ENCODE assay signal across 9 cellular contexts in genomic region chr18:8948471-8949149, GRCh38.
DNase-seq lines count a peak whose midpoint lies in the region; ATAC-seq and TF ChIP-seq lines count a peak whose summit lies in the region.
"Had no signal": no experiment of that assay in that cellular context is flagged by ENCODE, and none has a peak within 500 bp of the region (broad histone marks: within the 10 kb centered on the region; RNA-seq: fewer than 3 reads in every experiment).

No MANE protein-coding gene starts in this region.

- H2AFZ ChIP-seq in OCI-LY3 (ENCODE audit: low read depth, low read length): no peak overlapping the region; the same call in 1 of the 2 replicates

- CTCF ChIA-PET in GM10248 (lab: Yijun Ruan, JAX): interaction anchor here (1.3 to 1.4 kb wide), 3 partner anchors 14 to 34 kb away, joined by 3 to 4 read pairs (median 3); no protein-coding TSS in a partner anchor

- no peaks in the 10 kb centered on the region for H3K79me2 ChIP-seq in OCI-LY3 (ENCODE audit: low read length)

- POLR2A ChIA-PET in GM10248 (lab: Yijun Ruan, JAX): interaction anchor here (0.5 kb wide), 1 partner anchor 724 kb away, joined by 3 read pairs; no protein-coding TSS in a partner anchor

- no peak overlapping the region for H3K4me3 Mint-ChIP-seq in CD14-positive monocyte

- peaks cover 0 to 9% (median 7%) of the 10 kb centered on the region in 7 donors for H3K9me3 Mint-ChIP-seq in CD14-positive monocyte

- H3K27ac Mint-ChIP-seq in CD14-positive monocyte: no peak overlapping the region

- H3K36me3 Mint-ChIP-seq in CD14-positive monocyte: no peaks in the 10 kb centered on the region

- peak overlapping the region; percentile 64 for H3K4me3 ChIP-seq in OCI-LY3 (ENCODE audit: low read length)
- H3K4me3 ChIP-seq: thoracic aorta had no signal

- H4K20me1 ChIP-seq in OCI-LY3 (ENCODE audit: insufficient read depth, low read length): no peaks in the 10 kb centered on the region

- ATAC-seq in esophagus mucosa (peak; percentile 87), HG02981 (IDR thresholded peaks at IDR 0.05; ENCODE audit: unreplicated experiment) (no peak)

- TF ChIP-seq CTCF in OCI-LY3 (IDR thresholded peaks at IDR 0.05; ENCODE audit: low read depth, low read length) (no peak), GM10248 (IDR thresholded peaks at IDR 0.05; ENCODE audit: control extremely low read depth, extremely low read depth, low read depth, missing control alignments) (no peak), CD14-positive monocyte (IDR thresholded peaks at IDR 0.05) (no peak)

- peaks cover 10 to 12% (median 11%) of the 10 kb centered on the region in 3 donors for H3K27me3 Mint-ChIP-seq in CD14-positive monocyte (ENCODE audit: low read depth in 3 of 3)

- H3K27me3 ChIP-seq in OCI-LY3 (ENCODE audit: low read depth, low read length): 0 out of 2 replicates have a peak, but pooled peaks cover 2% of the 10 kb centered on the region

- H3K9ac ChIP-seq in ES-I3 (ENCODE audit: low read depth, low read length): peak overlapping the region; percentile 3; the same call in 1 of the 2 replicates
- peak overlapping the region; percentile 20; the same call in 1 of the 2 replicates for H3K9ac ChIP-seq in OCI-LY3 (ENCODE audit: low read length)

- no peaks in the 10 kb centered on the region for H3K36me3 ChIP-seq in ES-I3 (ENCODE audit: insufficient read depth, low read length)
- H3K36me3 ChIP-seq in OCI-LY3 (replicated peaks; ENCODE audit: low read depth, low read length): no peaks in the 10 kb centered on the region
- H3K36me3 ChIP-seq: thoracic aorta had no signal

- peaks cover 11% of the 10 kb centered on the region for H3K4me1 Mint-ChIP-seq in CD14-positive monocyte

- peak overlapping the region; percentile 71 for H3K4me2 ChIP-seq in OCI-LY3 (ENCODE audit: low read length)

- no peak overlapping the region for H3K27ac ChIP-seq in OCI-LY3 (ENCODE audit: low read length)
- H3K27ac ChIP-seq: thoracic aorta had no signal

- H3K9me3 ChIP-seq in ES-I3 (ENCODE audit: control insufficient read depth, insufficient read depth, low read length): peaks cover 12% of the 10 kb centered on the region
- no peaks in the 10 kb centered on the region for H3K9me3 ChIP-seq in OCI-LY3 (ENCODE audit: insufficient read depth, low read length)

- H3K4me1 ChIP-seq in ES-I3 (ENCODE audit: insufficient read depth, low read length) (peaks cover 31% of the 10 kb centered on the region), OCI-LY3 (ENCODE audit: low read length) (peaks cover 6% of the 10 kb centered on the region; the same call in 1 of the 2 replicates)

- DNase-seq in renal cortical epithelial cell (ENCODE audit: low read depth) (peak; percentile 87), GM10248 (ENCODE audit: extremely low spot score) (no peak), CD14-positive monocyte (ENCODE audit: low spot score) (no peak)
- no peak for DNase-seq in activated CD4-positive, alpha-beta T cell treated with anti-CD3 and anti-CD28 coated beads, Interleukin-2, amount 50 U/mL, for 48 hours

- intact Hi-C loops in CD14-positive monocyte (cut with micrococcal nuclease): no loop called here
